Comparison of ENCODE assay signal across 1 cellular context in genomic region chr6:168905451-168906090, GRCh38.
TF ChIP-seq lines count a peak whose summit lies in the region.

No MANE protein-coding gene starts in this region.

TF ChIP-seq in GM23338, 12 proteins besides CTCF, POLR2A, EP300 and RAD21 (continued from another document):
- TF ChIP-seq REST (IDR thresholded peaks at IDR 0.05; ENCODE audit: unreplicated experiment) (no peak), ETS1 (IDR thresholded peaks at IDR 0.05) (no peak)
TF ChIP-seq in GM23338: peak in this region for 0.
